Comparison of ENCODE assay signal across 22 cellular contexts in the genomic region with DNA sequence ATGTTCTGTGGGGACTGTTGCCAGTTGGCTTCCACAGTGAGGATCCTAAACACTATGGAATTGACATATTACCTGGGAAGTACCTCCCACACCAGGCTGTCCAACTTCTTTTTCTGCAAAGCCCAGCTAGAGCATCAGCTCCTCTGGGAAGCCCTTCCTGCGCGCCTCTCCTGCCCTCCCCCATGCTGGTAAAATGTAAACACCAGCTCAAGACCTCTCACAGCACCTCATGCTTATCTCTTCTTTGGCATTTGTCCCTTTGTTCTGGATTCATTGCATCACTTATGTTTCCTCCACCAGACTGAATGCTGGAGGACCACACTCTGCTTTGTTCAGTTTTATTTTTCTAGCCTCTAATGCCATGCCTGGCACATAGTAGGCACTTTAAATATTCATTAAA.
DNase-seq lines count a peak whose midpoint lies in the region; ATAC-seq and TF ChIP-seq lines count a peak whose summit lies in the region.
"Had no signal": no experiment of that assay in that cellular context is flagged by ENCODE, and none has a peak within 500 bp of the region (broad histone marks: within the 10 kb centered on the region; RNA-seq: fewer than 3 reads in every experiment).

No MANE protein-coding gene starts in this region.

- H3K36me3 ChIP-seq in HEK293 (ENCODE audit: control insufficient read depth in 2 of 2, insufficient read depth in 1 of 2, low read length in 2 of 2) (no peaks in the 10 kb centered on the region), trophoblast cell (ENCODE audit: control insufficient read depth in 1 of 2, insufficient read depth in 2 of 2, low read length in 2 of 2) (no peaks in the 10 kb centered on the region)
- H3K36me3 ChIP-seq: BLaER1, Peyer's patch had no signal

- H2AFZ ChIP-seq in trophoblast cell (ENCODE audit: insufficient read depth, low read length, poor library complexity) = no peak overlapping the region

- DNase-seq in NCI-H2171 treated with DMSO at 0.1 percent for 48 hours (lab: John Stamatoyannopoulos, UW) = peak; percentile 59
- DNase-seq in NCI-H2171 (lab: John Stamatoyannopoulos, UW) = no peak
- DNase-seq in NCI-H69 (lab: John Stamatoyannopoulos, UW) = peak; percentile 37
- DNase-seq in trophoblast cell = peak; percentile 46 to 70
- no peak for DNase-seq in GOT3 (lab: John Stamatoyannopoulos, UW)
- DNase-seq: CD4-positive, CD25-positive, alpha-beta regulatory T cell; DMS79; EL; GF-D8; NCI-H1092; NCI-H1417 treated with DMSO at 0.1 percent for 48 hours; NCI-H1694 treated with DMSO at 0.1 percent for 48 hours; NCI-H446; NCI-H526 treated with DMSO at 0.1 percent for 48 hours; OCI-M1; Peyer's patch; SHP77 treated with DMSO at 0.1 percent for 48 hours had no signal

- H3K27me3 Mint-ChIP-seq in activated T-helper 17 cell treated with anti-CD3 and anti-CD28 coated beads, Interleukin-2, amount 50 U/mL, for 72 hours = no peaks in the 10 kb centered on the region

- H3K4ac ChIP-seq in trophoblast cell (ENCODE audit: low read depth, low read length) = no peak overlapping the region

- H3K14ac ChIP-seq in trophoblast cell (ENCODE audit: low read length) = no peak overlapping the region

- H3K79me1 ChIP-seq in trophoblast cell (ENCODE audit: low read length) = no peaks in the 10 kb centered on the region

- H3K4me3 ChIP-seq in HEK293 (ENCODE audit: low read depth, low read length) (no peak overlapping the region), trophoblast cell (ENCODE audit: low read depth, low read length) (no peak overlapping the region)
- H3K4me3 ChIP-seq: BLaER1, Peyer's patch had no signal

- H3K27ac Mint-ChIP-seq in activated T-helper 17 cell treated with anti-CD3 and anti-CD28 coated beads, Interleukin-2, amount 50 U/mL, for 72 hours = no peak overlapping the region
- H3K27ac Mint-ChIP-seq: CD4-positive, CD25-positive, alpha-beta regulatory T cell had no signal

- no peak for TF ChIP-seq CTCF in HEK293 (tag by site-specific recombination; IDR thresholded peaks at IDR 0.05)

- no peak overlapping the region for H2AK5ac ChIP-seq in trophoblast cell (ENCODE audit: low read length)

- no peak overlapping the region for H3K23ac ChIP-seq in trophoblast cell (ENCODE audit: low read length)

- H3K9me3 ChIP-seq in HEK293 (ENCODE audit: control insufficient read depth, insufficient read depth, low read depth, low read length) (no peaks in the 10 kb centered on the region), trophoblast cell (ENCODE audit: insufficient read depth, low read depth, low read length) (no peaks in the 10 kb centered on the region)
- H3K9me3 ChIP-seq: BLaER1, Peyer's patch had no signal

- no peaks in the 10 kb centered on the region for H3K79me2 ChIP-seq in trophoblast cell (ENCODE audit: control insufficient read depth, insufficient read depth, low read length, poor library complexity)

- no peaks in the 10 kb centered on the region for H3K27me3 ChIP-seq in trophoblast cell (ENCODE audit: insufficient read depth, low read length)
- H3K27me3 ChIP-seq: BLaER1, Peyer's patch had no signal

- H3K4me1 Mint-ChIP-seq in activated T-helper 17 cell treated with anti-CD3 and anti-CD28 coated beads, Interleukin-2, amount 50 U/mL, for 72 hours = no peaks in the 10 kb centered on the region
- H3K4me1 Mint-ChIP-seq: CD4-positive, CD25-positive, alpha-beta regulatory T cell had no signal

- no peak overlapping the region for H2BK120ac ChIP-seq in trophoblast cell (ENCODE audit: insufficient read depth, low read length, poor library complexity)

- no peak overlapping the region for H3K18ac ChIP-seq in trophoblast cell (ENCODE audit: low read length)

- ATAC-seq in activated T-helper 17 cell treated with anti-CD3 and anti-CD28 coated beads, Interleukin-2, amount 50 U/mL, for 72 hours (replicated peaks) = no peak
- ATAC-seq: HCT116 had no signal

- POLR2A ChIA-PET in HEK293 (lab: Yijun Ruan, JAX) = no interaction called here

- no peak overlapping the region for H4K8ac ChIP-seq in trophoblast cell (ENCODE audit: low read depth, low read length)

- no peak overlapping the region for H3K9ac ChIP-seq in trophoblast cell (ENCODE audit: low read length)
- H3K9ac ChIP-seq: BLaER1 had no signal

- H3K9me3 Mint-ChIP-seq in activated T-helper 17 cell treated with anti-CD3 and anti-CD28 coated beads, Interleukin-2, amount 50 U/mL, for 72 hours = no peaks in the 10 kb centered on the region

- no peak overlapping the region for H3K4me2 ChIP-seq in trophoblast cell (ENCODE audit: low read length)
- H3K4me2 ChIP-seq: BLaER1 had no signal

- peaks cover 3% of the 10 kb centered on the region; the same call in 1 of the 2 replicates for H3K4me1 ChIP-seq in HEK293 (ENCODE audit: control insufficient read depth, insufficient read depth, low read length)
- H3K4me1 ChIP-seq in trophoblast cell (ENCODE audit: control insufficient read depth in 1 of 2, insufficient read depth in 2 of 2, low read length in 2 of 2) = peaks cover 3% of the 10 kb centered on the region in 2 experiments
- H3K4me1 ChIP-seq: BLaER1, Peyer's patch had no signal

- H4K12ac ChIP-seq in trophoblast cell (ENCODE audit: low read depth, low read length) = no peak overlapping the region

- CTCF ChIA-PET in HEK293 (lab: Yijun Ruan, JAX) = interaction anchor here (0.7 kb wide), 1 partner anchor 50 kb away, joined by 3 read pairs; no protein-coding TSS in a partner anchor

- H3K27ac ChIP-seq in HEK293 (ENCODE audit: extremely low read depth, low read depth, low read length) (no peak overlapping the region), trophoblast cell (ENCODE audit: low read depth, low read length) (no peak overlapping the region)
- H3K27ac ChIP-seq: BLaER1, HL-60, Peyer's patch had no signal

- H4K91ac ChIP-seq in trophoblast cell (ENCODE audit: low read depth, low read length) = no peak overlapping the region

- no peak overlapping the region for H3K4me3 Mint-ChIP-seq in activated T-helper 17 cell treated with anti-CD3 and anti-CD28 coated beads, Interleukin-2, amount 50 U/mL, for 72 hours
- H3K4me3 Mint-ChIP-seq: CD4-positive, CD25-positive, alpha-beta regulatory T cell had no signal

- H2BK12ac ChIP-seq in trophoblast cell (ENCODE audit: low read length) = no peak overlapping the region

- H2BK5ac ChIP-seq in trophoblast cell (ENCODE audit: low read depth, low read length, poor library complexity) = no peak overlapping the region

- H3K36me3 Mint-ChIP-seq in activated T-helper 17 cell treated with anti-CD3 and anti-CD28 coated beads, Interleukin-2, amount 50 U/mL, for 72 hours (ENCODE audit: low read depth) = no peaks in the 10 kb centered on the region
- H3K36me3 Mint-ChIP-seq: CD4-positive, CD25-positive, alpha-beta regulatory T cell had no signal

- WGBS in trophoblast cell (ENCODE audit: extremely low coverage, insufficient coverage, insufficient read length) = no CpG with 5 or more reads among the region's 2 CpGs

TF ChIP-seq in HEK293, 187 proteins besides CTCF, POLR2A, EP300 and RAD21 (continues in another document):
- TF ChIP-seq, protein P1, sequence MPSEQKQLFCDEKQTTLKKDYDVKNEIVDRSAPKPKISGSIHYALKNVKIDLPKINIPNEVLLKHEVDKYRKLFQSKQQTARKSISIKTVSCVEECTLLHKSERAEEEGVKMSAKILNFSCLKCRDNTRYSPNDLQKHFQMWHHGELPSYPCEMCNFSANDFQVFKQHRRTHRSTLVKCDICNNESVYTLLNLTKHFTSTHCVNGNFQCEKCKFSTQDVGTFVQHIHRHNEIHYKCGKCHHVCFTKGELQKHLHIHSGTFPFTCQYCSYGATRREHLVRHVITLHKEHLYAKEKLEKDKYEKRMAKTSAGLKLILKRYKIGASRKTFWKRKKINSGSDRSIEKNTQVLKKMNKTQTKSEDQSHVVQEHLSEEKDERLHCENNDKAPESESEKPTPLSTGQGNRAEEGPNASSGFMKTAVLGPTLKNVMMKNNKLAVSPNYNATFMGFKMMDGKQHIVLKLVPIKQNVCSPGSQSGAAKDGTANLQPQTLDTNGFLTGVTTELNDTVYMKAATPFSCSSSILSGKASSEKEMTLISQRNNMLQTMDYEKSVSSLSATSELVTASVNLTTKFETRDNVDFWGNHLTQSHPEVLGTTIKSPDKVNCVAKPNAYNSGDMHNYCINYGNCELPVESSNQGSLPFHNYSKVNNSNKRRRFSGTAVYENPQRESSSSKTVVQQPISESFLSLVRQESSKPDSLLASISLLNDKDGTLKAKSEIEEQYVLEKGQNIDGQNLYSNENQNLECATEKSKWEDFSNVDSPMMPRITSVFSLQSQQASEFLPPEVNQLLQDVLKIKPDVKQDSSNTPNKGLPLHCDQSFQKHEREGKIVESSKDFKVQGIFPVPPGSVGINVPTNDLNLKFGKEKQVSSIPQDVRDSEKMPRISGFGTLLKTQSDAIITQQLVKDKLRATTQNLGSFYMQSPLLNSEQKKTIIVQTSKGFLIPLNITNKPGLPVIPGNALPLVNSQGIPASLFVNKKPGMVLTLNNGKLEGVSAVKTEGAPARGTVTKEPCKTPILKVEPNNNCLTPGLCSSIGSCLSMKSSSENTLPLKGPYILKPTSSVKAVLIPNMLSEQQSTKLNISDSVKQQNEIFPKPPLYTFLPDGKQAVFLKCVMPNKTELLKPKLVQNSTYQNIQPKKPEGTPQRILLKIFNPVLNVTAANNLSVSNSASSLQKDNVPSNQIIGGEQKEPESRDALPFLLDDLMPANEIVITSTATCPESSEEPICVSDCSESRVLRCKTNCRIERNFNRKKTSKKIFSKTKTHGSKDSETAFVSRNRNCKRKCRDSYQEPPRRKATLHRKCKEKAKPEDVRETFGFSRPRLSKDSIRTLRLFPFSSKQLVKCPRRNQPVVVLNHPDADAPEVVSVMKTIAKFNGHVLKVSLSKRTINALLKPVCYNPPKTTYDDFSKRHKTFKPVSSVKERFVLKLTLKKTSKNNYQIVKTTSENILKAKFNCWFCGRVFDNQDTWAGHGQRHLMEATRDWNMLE (tag by site-specific recombination; conservative IDR thresholded peaks at IDR 0.05; ENCODE audit: low read depth) = no peak
- TF ChIP-seq ZNF10 (tag by site-specific recombination; IDR thresholded peaks at IDR 0.05) (no peak), TCF7L2 (IDR thresholded peaks at IDR 0.05; ENCODE audit: borderline replicate concordance, low read depth, low read length) (no peak), ZIC2 (tag by site-specific recombination; IDR thresholded peaks at IDR 0.05) (peak; percentile 58; the same call in 1 of the 2 replicates), ZNF132 (tag by site-specific recombination; IDR thresholded peaks at IDR 0.05; ENCODE audit: borderline replicate concordance) (no peak)
- TF ChIP-seq, protein P2, sequence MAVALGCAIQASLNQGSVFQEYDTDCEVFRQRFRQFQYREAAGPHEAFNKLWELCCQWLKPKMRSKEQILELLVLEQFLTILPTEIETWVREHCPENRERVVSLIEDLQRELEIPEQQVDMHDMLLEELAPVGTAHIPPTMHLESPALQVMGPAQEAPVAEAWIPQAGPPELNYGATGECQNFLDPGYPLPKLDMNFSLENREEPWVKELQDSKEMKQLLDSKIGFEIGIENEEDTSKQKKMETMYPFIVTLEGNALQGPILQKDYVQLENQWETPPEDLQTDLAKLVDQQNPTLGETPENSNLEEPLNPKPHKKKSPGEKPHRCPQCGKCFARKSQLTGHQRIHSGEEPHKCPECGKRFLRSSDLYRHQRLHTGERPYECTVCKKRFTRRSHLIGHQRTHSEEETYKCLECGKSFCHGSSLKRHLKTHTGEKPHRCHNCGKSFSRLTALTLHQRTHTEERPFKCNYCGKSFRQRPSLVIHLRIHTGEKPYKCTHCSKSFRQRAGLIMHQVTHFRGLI (tag by site-specific recombination; IDR thresholded peaks at IDR 0.05) = peak; percentile 81

Comparison
In these comparisons a context has a peak if more than half of its experiments do, and no peak if none do; other contexts are left out.
1. DNase-seq: peak in NCI-H2171 treated with DMSO at 0.1 percent for 48 hours (single experiment), NCI-H69 (single experiment) and trophoblast cell (2 of 2); none in NCI-H2171 (single experiment) and GOT3 (single experiment).